Comparison of ENCODE assay signal across 21 cellular contexts in genomic region chr22:25131198-25131887, GRCh38.
A peak's percentile ranks its signal among the peaks of the same experiment; 100 is the strongest.
DNase-seq lines count a peak whose midpoint lies in the region; ATAC-seq, FAIRE-seq and TF ChIP-seq lines count a peak whose summit lies in the region.
"Had no signal": no experiment of that assay in that cellular context is flagged by ENCODE, and none has a peak within 500 bp of the region (broad histone marks: within the 10 kb centered on the region; RNA-seq: fewer than 3 reads in every experiment).

No MANE protein-coding gene starts in this region.

- TF ChIP-seq CTCF in MCF 10A (IDR thresholded peaks at IDR 0.05; ENCODE audit: unreplicated experiment) (no peak), mammary epithelial cell (conservative IDR thresholded peaks at IDR 0.05 in 1 of 2, IDR thresholded peaks at IDR 0.05 in 1 of 2; ENCODE audit: extremely low read depth in 1 of 2, insufficient read depth in 1 of 2, low read depth in 1 of 2, low read length in 2 of 2) (no peak), GM12878 (IDR thresholded peaks at IDR 0.05 in 2 of 3, conservative IDR thresholded peaks at IDR 0.05 in 1 of 3; ENCODE audit: control insufficient read depth in 2 of 3, extremely low read depth in 1 of 3, insufficient read depth in 1 of 3, low read depth in 3 of 3, low read length in 3 of 3) (peak in 2 of 3 experiments; percentile 7 to 25; a peak in 2 of 6 replicates), type B pancreatic cell (conservative IDR thresholded peaks at IDR 0.05) (no peak), vagina (IDR thresholded peaks at IDR 0.05) (no peak)

- no peak overlapping the region for H3K4me3 Mint-ChIP-seq in MCF 10A (ENCODE audit: unreplicated experiment)
- H3K4me3 Mint-ChIP-seq in type B pancreatic cell: no peak overlapping the region
- no peak overlapping the region for H3K4me3 Mint-ChIP-seq in activated naive CD4-positive, alpha-beta T cell treated with anti-CD3 and anti-CD28 coated beads, Interleukin-2, amount 10 ng/mL, durations not matched to agents 7 days and 5 days
- H3K4me3 Mint-ChIP-seq: stimulated activated effector memory CD8-positive, alpha-beta T cell treated with anti-CD3 and anti-CD28 coated beads, Interleukin-12 subunit alpha, Interleukin-12 subunit beta, amount 100 ng/mL, for 72 hours had no signal

- H4K20me1 ChIP-seq in mammary epithelial cell (ENCODE audit: insufficient read depth, low read length) (no peaks in the 10 kb centered on the region), GM12878 (ENCODE audit: control insufficient read depth, insufficient read depth) (no peaks in the 10 kb centered on the region)

- H3K36me3 Mint-ChIP-seq in MCF 10A (ENCODE audit: insufficient read depth, unreplicated experiment) (peaks cover 15% of the 10 kb centered on the region), type B pancreatic cell (no peaks in the 10 kb centered on the region)
- no peaks in the 10 kb centered on the region for H3K36me3 Mint-ChIP-seq in activated naive CD4-positive, alpha-beta T cell treated with anti-CD3 and anti-CD28 coated beads, Interleukin-2, amount 10 ng/mL, durations not matched to agents 7 days and 5 days
- H3K36me3 Mint-ChIP-seq: stimulated activated effector memory CD8-positive, alpha-beta T cell treated with anti-CD3 and anti-CD28 coated beads, Interleukin-12 subunit alpha, Interleukin-12 subunit beta, amount 100 ng/mL, for 72 hours had no signal

- in situ Hi-C loops in mammary epithelial cell (cut with MboI; ENCODE audit: low sequenced_read_pairs in 2 of 2): no loop called here
- in situ Hi-C loops in GM12878 (cut with MboI): no loop called here

- peaks cover 13% of the 10 kb centered on the region for H3K79me2 ChIP-seq in mammary epithelial cell (ENCODE audit: insufficient read depth, low read length)
- no peaks in the 10 kb centered on the region for H3K79me2 ChIP-seq in GM12878 (ENCODE audit: control insufficient read depth, insufficient read depth, low read length)

- dilution Hi-C loops in mammary epithelial cell (cut with HindIII; ENCODE audit: low sequenced_read_pairs): no loop called here

- H2AFZ ChIP-seq in mammary epithelial cell (ENCODE audit: low read depth, low read length): no peak overlapping the region
- no peak overlapping the region for H2AFZ ChIP-seq in GM12878 (ENCODE audit: control insufficient read depth, low read depth, low read length)

- no peak for TF ChIP-seq POLR2A in GM12878 (IDR thresholded peaks at IDR 0.05; ENCODE audit: low read depth, low read length)
- no peak for TF ChIP-seq POLR2A in vagina (IDR thresholded peaks at IDR 0.05)
- TF ChIP-seq POLR2A in GM12892 (IDR thresholded peaks at IDR 0.05; ENCODE audit: low read depth, low read length): no peak

- SMC1A ChIA-PET in GM12878 (lab: Charles Lee; ENCODE audit: uncharacterized antibody, unreplicated experiment): interaction anchor here (1.5 to 2.7 kb wide), 2 partner anchors 41 to 50 kb away, joined by 3 to 12 read pairs; no protein-coding TSS in a partner anchor

- ATAC-seq in GM12878: peak; percentile 68
- ATAC-seq in left colon: peak; percentile 19
- ATAC-seq: stimulated activated effector memory CD8-positive, alpha-beta T cell treated with anti-CD3 and anti-CD28 coated beads, Interleukin-12 subunit alpha, Interleukin-12 subunit beta, amount 100 ng/mL, for 72 hours had no signal

- no peak overlapping the region for H3K9ac ChIP-seq in mammary epithelial cell (ENCODE audit: insufficient read depth, low read length)
- no peak overlapping the region for H3K9ac ChIP-seq in GM12878 (ENCODE audit: control insufficient read depth, insufficient read depth, low read length)

- intact Hi-C loops in MCF 10A (cut with micrococcal nuclease): no loop called here
- intact Hi-C loops in mammary epithelial cell (cut with micrococcal nuclease): no loop called here
- intact Hi-C loops in GM12878 (cut with micrococcal nuclease; ENCODE audit: unreplicated experiment): loop anchor here (5.0 kb wide), 1 partner anchor 41 kb away; no protein-coding TSS in a partner anchor
- intact Hi-C loops in left colon (cut with DNase I, micrococcal nuclease): no loop called here
- intact Hi-C loops in vagina (cut with DNase I): no loop called here

- H3K4me1 ChIP-seq in mammary epithelial cell (ENCODE audit: insufficient read depth, low read length) (peaks cover 11% of the 10 kb centered on the region), GM12878 (ENCODE audit: control insufficient read depth, insufficient read depth, low read length) (no peaks in the 10 kb centered on the region), vagina (peaks cover 73% of the 10 kb centered on the region)

- peak overlapping the region; percentile 88 for H3K27ac Mint-ChIP-seq in MCF 10A (ENCODE audit: low read depth, unreplicated experiment)
- peak overlapping the region; percentile 17 for H3K27ac Mint-ChIP-seq in type B pancreatic cell
- H3K27ac Mint-ChIP-seq in activated naive CD4-positive, alpha-beta T cell treated with anti-CD3 and anti-CD28 coated beads, Interleukin-2, amount 10 ng/mL, durations not matched to agents 7 days and 5 days: no peak overlapping the region
- H3K27ac Mint-ChIP-seq: stimulated activated effector memory CD8-positive, alpha-beta T cell treated with anti-CD3 and anti-CD28 coated beads, Interleukin-12 subunit alpha, Interleukin-12 subunit beta, amount 100 ng/mL, for 72 hours had no signal

- no peak for DNase-seq in MCF 10A (ENCODE audit: unreplicated experiment)
- no peak for DNase-seq in mammary epithelial cell
- DNase-seq in GM12878 (ENCODE audit: low read depth, low spot score): no peak
- peak; percentile 41 to 43 for DNase-seq in left colon
- no peak for DNase-seq in type B pancreatic cell (ENCODE audit: extremely low spot score, unreplicated experiment)
- DNase-seq in activated naive CD4-positive, alpha-beta T cell treated with anti-CD3 and anti-CD28 coated beads, Interleukin-2, amount 10 ng/mL, durations not matched to agents 7 days and 5 days: no peak
- DNase-seq in vagina (ENCODE audit: extremely low spot score in 2 of 2): no peak
- DNase-seq in GM12892 (ENCODE audit: insufficient read length): no peak
- DNase-seq: activated effector memory CD4-positive, alpha-beta T cell treated with anti-CD3 and anti-CD28 coated beads, Interleukin-2, amount 50 U/mL, for 16 hours; COR-L47; IMR-90; mesendoderm; NCI-H1930; NCI-H524 treated with DMSO at 0.1 percent for 48 hours; OCI-M1; stimulated activated CD4-positive, alpha-beta T cell treated with anti-CD3 and anti-CD28 coated beads, Interleukin-12 subunit alpha, Interleukin-12 subunit beta, amount 100 ng/mL, for 4 hours; T-helper 9 cell had no signal

- CTCF ChIA-PET in MCF 10A (lab: Yijun Ruan, JAX): interaction anchor here (0.6 to 1.0 kb wide), 4 partner anchors 20 to 177 kb away, joined by 3 to 7 read pairs (median 4); no protein-coding TSS in a partner anchor
- CTCF ChIA-PET in mammary epithelial cell (lab: Charles Lee; ENCODE audit: low non-redundant PET): no interaction called here
- CTCF ChIA-PET in GM12878 (lab: Yijun Ruan, JAX): interaction anchor here (0.9 to 8.9 kb wide), 5 partner anchors 17 to 76 kb away, joined by 3 to 44 read pairs (median 4); no protein-coding TSS in a partner anchor
- CTCF ChIA-PET in activated naive CD4-positive, alpha-beta T cell treated with anti-CD3 and anti-CD28 coated beads, Interleukin-2, amount 10 ng/mL, durations not matched to agents 7 days and 5 days (lab: Charles Lee): no interaction called here

- no peak for TF ChIP-seq RAD21 in GM12878 (IDR thresholded peaks at IDR 0.05; ENCODE audit: insufficient read depth, low read depth, low read length)

- H3K9me3 Mint-ChIP-seq in MCF 10A (ENCODE audit: unreplicated experiment) (no peaks in the 10 kb centered on the region), type B pancreatic cell (no peaks in the 10 kb centered on the region)
- H3K9me3 Mint-ChIP-seq in activated naive CD4-positive, alpha-beta T cell treated with anti-CD3 and anti-CD28 coated beads, Interleukin-2, amount 10 ng/mL, durations not matched to agents 7 days and 5 days: no peaks in the 10 kb centered on the region
- H3K9me3 Mint-ChIP-seq: stimulated activated effector memory CD8-positive, alpha-beta T cell treated with anti-CD3 and anti-CD28 coated beads, Interleukin-12 subunit alpha, Interleukin-12 subunit beta, amount 100 ng/mL, for 72 hours had no signal

- no peak overlapping the region for H3K27ac ChIP-seq in mammary epithelial cell (ENCODE audit: insufficient read depth, low read depth, low read length)
- no peak overlapping the region for H3K27ac ChIP-seq in GM12878 (ENCODE audit: control insufficient read depth, insufficient read depth)
- H3K27ac ChIP-seq in vagina: no peak overlapping the region
- H3K27ac ChIP-seq: SK-N-MC had no signal

- RAD21 ChIA-PET in GM12878 (lab: Charles Lee; ENCODE audit: unreplicated experiment): interaction anchor here (0.9 kb wide), 1 partner anchor 19 kb away, joined by 5 read pairs; no protein-coding TSS in a partner anchor

- H3K4me3 ChIP-seq in mammary epithelial cell (replicated peaks in 1 of 3; ENCODE audit: insufficient read depth in 1 of 3, low read depth in 2 of 3, low read length in 3 of 3) (no peak overlapping the region), GM12878 (no peak overlapping the region), vagina (no peak overlapping the region)
- H3K4me3 ChIP-seq: prostate gland, SK-N-MC had no signal

- H3K27me3 ChIP-seq in mammary epithelial cell (ENCODE audit: insufficient read depth, low read length): no peaks in the 10 kb centered on the region
- H3K27me3 ChIP-seq in GM12878 (replicated peaks in 1 of 2; ENCODE audit: control insufficient read depth in 2 of 2, insufficient read depth in 2 of 2, low read length in 1 of 2): no peaks in the 10 kb centered on the region; a peak in 1 of 4 replicates
- no peaks in the 10 kb centered on the region for H3K27me3 ChIP-seq in vagina

- POLR2A ChIA-PET in MCF 10A (lab: Yijun Ruan, JAX): interaction anchor here (0.5 to 1.5 kb wide), 2 partner anchors 21 to 70 kb away, joined by 3 read pairs; no protein-coding TSS in a partner anchor
- POLR2A ChIA-PET in GM12878 (lab: Charles Lee): interaction anchor here (0.6 kb wide), 1 partner anchor 53 kb away, joined by 3 read pairs; no protein-coding TSS in a partner anchor

- TF ChIP-seq EP300 in GM12878 (IDR thresholded peaks at IDR 0.05; ENCODE audit: borderline replicate concordance in 1 of 2, control insufficient read depth in 1 of 2, low read depth in 2 of 2, low read length in 2 of 2): no peak

- H3K9me3 ChIP-seq in mammary epithelial cell (replicated peaks; ENCODE audit: insufficient read depth, low read length) (no peaks in the 10 kb centered on the region), GM12878 (replicated peaks; ENCODE audit: control insufficient read depth, insufficient read depth, low read length) (no peaks in the 10 kb centered on the region), vagina (no peaks in the 10 kb centered on the region)
- H3K9me3 ChIP-seq: prostate gland had no signal

- H3K4me2 ChIP-seq in mammary epithelial cell (ENCODE audit: insufficient read depth, low read depth, low read length) (no peak overlapping the region), GM12878 (ENCODE audit: control insufficient read depth, insufficient read depth) (no peak overlapping the region)

- H3K4me1 Mint-ChIP-seq in MCF 10A (ENCODE audit: insufficient read depth, unreplicated experiment) (peaks cover 19% of the 10 kb centered on the region), type B pancreatic cell (ENCODE audit: unreplicated experiment) (peaks cover 19% of the 10 kb centered on the region)
- H3K4me1 Mint-ChIP-seq in activated naive CD4-positive, alpha-beta T cell treated with anti-CD3 and anti-CD28 coated beads, Interleukin-2, amount 10 ng/mL, durations not matched to agents 7 days and 5 days: no peaks in the 10 kb centered on the region
- H3K4me1 Mint-ChIP-seq: stimulated activated effector memory CD8-positive, alpha-beta T cell treated with anti-CD3 and anti-CD28 coated beads, Interleukin-12 subunit alpha, Interleukin-12 subunit beta, amount 100 ng/mL, for 72 hours had no signal

- no peaks in the 10 kb centered on the region for H3K36me3 ChIP-seq in mammary epithelial cell (ENCODE audit: insufficient read depth, low read length)
- H3K36me3 ChIP-seq in GM12878 (ENCODE audit: control insufficient read depth in 2 of 2, insufficient read depth in 2 of 2, low read length in 1 of 2): no peaks in the 10 kb centered on the region
- no peaks in the 10 kb centered on the region for H3K36me3 ChIP-seq in vagina
- H3K36me3 ChIP-seq: prostate gland had no signal

- no peak for FAIRE-seq in GM12878 (lab: Jason Lieb, UNC)
- no peak for FAIRE-seq in GM12892 (lab: Jason Lieb, UNC)
- FAIRE-seq: G401.6 had no signal

- BruUV-seq in MCF 10A (replicated peaks; lab: Mats Ljungman, UMichigan) (no TSS peak), mammary epithelial cell (replicated peaks; lab: Mats Ljungman, UMichigan) (no TSS peak), GM12878 (replicated peaks; lab: Mats Ljungman, UMichigan) (no TSS peak)

- 82% methylated on average over 9 of the region's 9 CpGs for WGBS in mammary epithelial cell (ENCODE audit: low coverage, missing lambda C conversion rate)
- WGBS in GM12878 (ENCODE audit: insufficient coverage, insufficient replicate concordance, low lambda C conversion rate, missing lambda C conversion rate): 11% methylated on average over 9 of the region's 9 CpGs

- no peaks in the 10 kb centered on the region for H3K27me3 Mint-ChIP-seq in MCF 10A (ENCODE audit: insufficient read depth, unreplicated experiment)
- no peaks in the 10 kb centered on the region for H3K27me3 Mint-ChIP-seq in type B pancreatic cell
- H3K27me3 Mint-ChIP-seq in activated naive CD4-positive, alpha-beta T cell treated with anti-CD3 and anti-CD28 coated beads, Interleukin-2, amount 10 ng/mL, durations not matched to agents 7 days and 5 days: no peaks in the 10 kb centered on the region

Comparison
In these comparisons a context has a peak if more than half of its experiments do, and no peak if none do; other contexts are left out.
1. CTCF ChIA-PET loops: an anchor here in MCF 10A (0.6 to 1.0 kb wide) and GM12878 (0.9 to 8.9 kb wide); none called in mammary epithelial cell and activated naive CD4-positive, alpha-beta T cell treated with anti-CD3 and anti-CD28 coated beads, Interleukin-2, amount 10 ng/mL, durations not matched to agents 7 days and 5 days.
2. DNase-seq: peak in left colon (2 of 2); none in MCF 10A (single experiment), mammary epithelial cell (single experiment), GM12878 (single experiment), type B pancreatic cell (single experiment), activated naive CD4-positive, alpha-beta T cell treated with anti-CD3 and anti-CD28 coated beads, Interleukin-2, amount 10 ng/mL, durations not matched to agents 7 days and 5 days (single experiment), vagina (0 of 2) and GM12892 (single experiment).
3. CTCF ChIP-seq: peak in GM12878 (2 of 3); none in MCF 10A (single experiment), mammary epithelial cell (0 of 2), type B pancreatic cell (single experiment) and vagina (0 of 3).